8 cellular contexts compared by ENCODE assay signal in the genomic region with DNA sequence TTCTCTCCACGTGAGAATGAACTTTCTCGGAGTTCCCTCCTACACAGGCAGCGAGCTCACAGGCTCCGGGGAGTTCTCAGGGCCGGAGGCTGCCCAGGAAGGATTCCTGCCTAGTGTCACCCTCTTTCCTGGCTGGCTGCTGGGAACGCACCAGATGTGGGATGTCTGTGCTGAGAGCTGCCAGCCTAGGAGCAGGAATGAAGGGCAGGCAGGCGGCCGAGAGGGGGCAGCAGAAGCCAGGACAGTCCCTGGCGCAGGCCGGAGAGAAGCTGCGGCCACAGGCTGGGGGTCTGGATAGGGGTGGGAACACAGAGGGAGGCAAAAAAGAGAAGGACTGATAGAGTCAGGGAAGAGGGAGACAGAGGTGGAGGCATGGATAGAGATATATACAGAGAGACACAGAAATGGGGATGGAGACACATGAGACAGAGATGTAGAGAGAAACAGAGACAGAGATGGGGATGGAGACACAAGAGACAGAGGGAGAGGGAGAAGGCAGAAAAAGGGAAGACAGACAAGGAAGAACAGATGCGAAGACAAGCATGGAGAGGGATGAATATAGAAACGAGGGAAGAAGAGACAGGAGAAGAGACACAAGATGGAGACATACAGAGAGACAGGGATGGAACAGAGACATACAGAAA. TPM values are rescaled to one million over a fixed set of nuclear protein-coding genes. Genes with fewer than 3 reads are reported as not detected.
DNase-seq lines count a peak whose midpoint lies in the region; ATAC-seq, FAIRE-seq and TF ChIP-seq lines count a peak whose summit lies in the region.

No MANE protein-coding gene starts in this region.

- no peak for FAIRE-seq in H54 (lab: Jason Lieb, UNC)

- no peaks in the 10 kb centered on the region for H3F3A ChIP-seq in OCI-LY1 (ENCODE audit: insufficient read depth, low read length)

- H3K9ac ChIP-seq in OCI-LY1 (ENCODE audit: low read length): no peak overlapping the region

- 0 out of 2 replicates have a peak, but pooled peaks cover 12% of the 10 kb centered on the region for H3K27me3 ChIP-seq in OCI-LY1 (ENCODE audit: insufficient read depth, low read length)
- no peaks in the 10 kb centered on the region for H3K27me3 ChIP-seq in prostate gland (replicated peaks; ENCODE audit: insufficient read depth)

- H3K36me3 ChIP-seq in OCI-LY1 (ENCODE audit: insufficient read depth, low read length) (no peaks in the 10 kb centered on the region), prostate gland (no peaks in the 10 kb centered on the region)

- H3K4me1 ChIP-seq in OCI-LY1 (ENCODE audit: insufficient read depth, low read length, severe bottlenecking) (no peaks in the 10 kb centered on the region), prostate gland (replicated peaks) (peaks cover 6% of the 10 kb centered on the region)

- no peaks in the 10 kb centered on the region for H3K79me2 ChIP-seq in OCI-LY1 (ENCODE audit: insufficient read depth, low read length)

- no peaks in the 10 kb centered on the region for H4K20me1 ChIP-seq in OCI-LY1 (ENCODE audit: insufficient read depth, low read length)

- H2AFZ ChIP-seq in OCI-LY1 (ENCODE audit: low read length): no peak overlapping the region

- no peaks in the 10 kb centered on the region for H3K9me2 ChIP-seq in OCI-LY1 (ENCODE audit: low read depth, low read length)

- TF ChIP-seq POLR2A in H54 (IDR thresholded peaks at IDR 0.05; ENCODE audit: low read depth, low read length) (no peak), prostate gland (IDR thresholded peaks at IDR 0.05) (no peak)

- H3K27ac ChIP-seq in OCI-LY1 (ENCODE audit: low read depth, low read length, poor library complexity, severe bottlenecking) (no peak overlapping the region), prostate gland (no peak overlapping the region)

- DNase-seq in C1 segment of cervical spinal cord (lab: John Stamatoyannopoulos, UW) (peak in 12 of 14 donors; percentile 12 to 73 (median 53)), H54 (ENCODE audit: insufficient read length, low spot score) (peak; percentile 53), amygdala (lab: John Stamatoyannopoulos, UW) (peak in 53 of 56 donors; percentile 12 to 86 (median 61)), left cardiac atrium (peak; percentile 81), prostate gland (ENCODE audit: low spot score) (peak; percentile 63)

- no peak overlapping the region for H3K4me2 ChIP-seq in OCI-LY1 (ENCODE audit: low read length)

- H3K4me3 ChIP-seq in OCI-LY1 (ENCODE audit: low read depth, low read length, poor library complexity, severe bottlenecking) (no peak overlapping the region), prostate gland (no peak overlapping the region)

- H3K9me3 ChIP-seq in OCI-LY1 (ENCODE audit: low read length) (no peaks in the 10 kb centered on the region), prostate gland (no peaks in the 10 kb centered on the region)

- TF ChIP-seq CTCF in OCI-LY1 (IDR thresholded peaks at IDR 0.05; ENCODE audit: low read length) (peak; percentile 69), prostate gland (IDR thresholded peaks at IDR 0.05) (peak; percentile 71 to 89 (median 81))

- ATAC-seq in left cardiac atrium: peak; percentile 90 to 93
- ATAC-seq in GM19463 (IDR thresholded peaks at IDR 0.05; ENCODE audit: unreplicated experiment): no peak
- no peak for ATAC-seq in HG02642 (IDR thresholded peaks at IDR 0.05; ENCODE audit: poor library complexity, unreplicated experiment)

- intact Hi-C loops in left cardiac atrium (cut with DNase I) (loop anchor here in 1 of 2 donors (1.0 to 5.0 kb wide), 2 partner anchors 43 to 111 kb away; no protein-coding TSS in a partner anchor), prostate gland (cut with DNase I) (loop anchor here (1.0 to 5.0 kb wide), 4 partner anchors 43 to 215 kb away; no protein-coding TSS in a partner anchor)

- 14% methylated on average over 13 of the region's 13 CpGs for WGBS in prostate gland

RNA-seq across cellular contexts. Expression of a gene that starts 25.3 kb away (rescaled TPM):
- total RNA-seq in left cardiac atrium (under 1 TPM; 0.56 to 0.60 TPM), prostate gland (10 to 100 TPM; 20.9 to 28.2 TPM)

RNA-seq across cellular contexts. Expression of a gene that starts 41.4 kb away (rescaled TPM):
- total RNA-seq in left cardiac atrium (10 to 100 TPM; 21.3 to 45.3 TPM), prostate gland (10 to 100 TPM in 1 of 2 donors, 1 to 10 TPM in 1; 2.7 to 13.3 TPM)

Comparison
In these comparisons a context has a peak if more than half of its experiments do, and no peak if none do; other contexts are left out.
1. ATAC-seq: peak in left cardiac atrium (2 of 2); none in GM19463 (single experiment) and HG02642 (single experiment).
2. RNA of a gene that starts 25.3 kb away (total RNA-seq): 20.9 to 28.2 TPM in prostate gland; 0.56 to 0.60 TPM in left cardiac atrium; every median in the first group is over 10 times any median in the second.
3. Peak in every context shown above with its lines, with median percentiles within 50 percentile points of each other: DNase-seq.